In genomic region chr9:111898331-111899096, GRCh38 we compare ENCODE assay signal across 9 cellular contexts. TPM values are rescaled to one million over a fixed set of nuclear protein-coding genes. Genes with fewer than 3 reads are reported as not detected.
DNase-seq lines count a peak whose midpoint lies in the region; ATAC-seq and TF ChIP-seq lines count a peak whose summit lies in the region.
"Had no signal": no experiment of that assay in that cellular context is flagged by ENCODE, and none has a peak within 500 bp of the region (broad histone marks: within the 10 kb centered on the region; RNA-seq: fewer than 3 reads in every experiment).

No MANE protein-coding gene starts in this region.

- peaks cover 81% of the 10 kb centered on the region for H3K79me2 ChIP-seq in PC-9 (ENCODE audit: low read depth)

- no peak overlapping the region for H2AFZ ChIP-seq in PC-9

- H3K9ac ChIP-seq in skeletal muscle tissue (ENCODE audit: low read depth in 1 of 3, low read length in 3 of 3): peak overlapping the region; percentile 87 to 95 (median 88)

- H3K36me3 ChIP-seq in GM06990 (ENCODE audit: control insufficient read depth, insufficient read depth, low read length): no peaks in the 10 kb centered on the region
- no peaks in the 10 kb centered on the region for H3K36me3 ChIP-seq in PC-9 (ENCODE audit: low read depth)
- no peaks in the 10 kb centered on the region for H3K36me3 ChIP-seq in skeletal muscle tissue (ENCODE audit: control insufficient read depth in 3 of 3, insufficient read depth in 3 of 3, low read length in 3 of 3)

- H3K27ac ChIP-seq in PC-9: peak overlapping the region; percentile 74
- peak overlapping the region; percentile 86 for H3K27ac ChIP-seq in skeletal muscle tissue (ENCODE audit: low read depth, low read length)

- peak overlapping the region; percentile 79 for H3K4me2 ChIP-seq in PC-9

- CTCF ChIA-PET in PC-9 (lab: Charles Lee): no interaction called here

- H3K9me3 ChIP-seq in PC-9 (ENCODE audit: insufficient read depth, low read depth) (no peaks in the 10 kb centered on the region), skeletal muscle tissue (ENCODE audit: control insufficient read depth in 3 of 3, low read length in 3 of 3) (no peaks in the 10 kb centered on the region)

- TF ChIP-seq CTCF in GM06990 (IDR thresholded peaks at IDR 0.05; ENCODE audit: insufficient read depth, low read length, poor library complexity, severe bottlenecking) (no peak), PC-9 (conservative IDR thresholded peaks at IDR 0.05) (no peak), fibroblast of the aortic adventitia (IDR thresholded peaks at IDR 0.05; ENCODE audit: insufficient read depth, low read length) (no peak)

- H3K4me3 ChIP-seq in GM06990 (replicated peaks; ENCODE audit: low read depth, low read length) (peak overlapping the region; percentile 86), PC-9 (peak overlapping the region; percentile 76), fibroblast of the aortic adventitia (ENCODE audit: low read depth, low read length) (peak overlapping the region; percentile 92), skeletal muscle tissue (ENCODE audit: low read length in 3 of 3) (peak overlapping the region; percentile 76 to 97 (median 92))

- H3K9me2 ChIP-seq in PC-9 (ENCODE audit: insufficient read depth): no peaks in the 10 kb centered on the region

- peaks cover 54% of the 10 kb centered on the region for H3K4me1 ChIP-seq in PC-9 (replicated peaks; ENCODE audit: insufficient read depth)
- H3K4me1 ChIP-seq in skeletal muscle tissue (ENCODE audit: control insufficient read depth in 3 of 3, insufficient read depth in 3 of 3, low read length in 3 of 3): peaks cover 9 to 27% (median 20%) of the 10 kb centered on the region in 3 donors

- H3K27me3 ChIP-seq in GM06990 (replicated peaks; ENCODE audit: control insufficient read depth, insufficient read depth, low read length): no peaks in the 10 kb centered on the region
- no peaks in the 10 kb centered on the region for H3K27me3 ChIP-seq in PC-9 (ENCODE audit: insufficient read depth, low read depth)
- H3K27me3 ChIP-seq in skeletal muscle tissue (ENCODE audit: control insufficient read depth in 3 of 3, insufficient read depth in 3 of 3, low read length in 3 of 3): no peaks in the 10 kb centered on the region

- peaks cover 25% of the 10 kb centered on the region for H3F3A ChIP-seq in PC-9 (ENCODE audit: insufficient read depth, low read depth)

- BruUV-seq in PC-9 (replicated peaks; lab: Mats Ljungman, UMichigan): no TSS peak

- intact Hi-C loops in PC-9 (cut with micrococcal nuclease; ENCODE audit: unreplicated experiment): loop anchor here (1.0 to 10.0 kb wide), 2 partner anchors 60 to 476 kb away; no protein-coding TSS in a partner anchor

- ATAC-seq in HG03196 (IDR thresholded peaks at IDR 0.05; ENCODE audit: unreplicated experiment) (no peak), HG02623 (IDR thresholded peaks at IDR 0.05; ENCODE audit: unreplicated experiment) (no peak)

- POLR2A ChIA-PET in PC-9 (lab: Charles Lee; ENCODE audit: unreplicated experiment): interaction anchor here (0.7 kb wide), 1 partner anchor 168 kb away, joined by 3 read pairs; no protein-coding TSS in a partner anchor

- H4K20me1 ChIP-seq in PC-9 (ENCODE audit: insufficient read depth): peaks cover 42% of the 10 kb centered on the region

- DNase-seq in GM06990 (ENCODE audit: extremely low read depth, insufficient read length) (no peak), PC-9 (no peak), fibroblast of the aortic adventitia (ENCODE audit: low read depth) (peak; percentile 56), medulla oblongata (ENCODE audit: extremely low spot score) (no peak), NCI-H526 treated with DMSO at 0.1 percent for 48 hours (lab: John Stamatoyannopoulos, UW) (no peak)
- DNase-seq: activated effector memory CD4-positive, alpha-beta T cell treated with anti-CD3 and anti-CD28 coated beads, Interleukin-2, amount 50 U/mL, for 16 hours had no signal

RNA-seq across cellular contexts. Expression of gene UGCG, which starts 1.9 kb away (rescaled TPM):
- 79.8 and 88.7 TPM in 2 replicates for total RNA-seq in PC-9 (2021)
- 51.6 and 70.9 TPM in 2 replicates for total RNA-seq in fibroblast of the aortic adventitia (ENCODE audit: low replicate concordance)
- total RNA-seq in skeletal muscle tissue: 42.3 TPM
